ENCODE assay signal across 21 cellular contexts in genomic region chr19:14158276-14159023, GRCh38. TPM values are rescaled to one million over a fixed set of nuclear protein-coding genes. Genes with fewer than 3 reads are reported as not detected.
DNase-seq lines count a peak whose midpoint lies in the region; ATAC-seq, FAIRE-seq and TF ChIP-seq lines count a peak whose summit lies in the region.
"Had no signal": no experiment of that assay in that cellular context is flagged by ENCODE, and none has a peak within 500 bp of the region (broad histone marks: within the 10 kb centered on the region; RNA-seq: fewer than 3 reads in every experiment).

No MANE protein-coding gene starts in this region.

- in situ Hi-C loops in HepG2 (cut with HindIII; ENCODE audit: extremely low pct_ligation_motif_present, low pct_unique_long_range_greater_than_20kb), result no loop called here
- in situ Hi-C loops in K562 (cut with MboI), result no loop called here

- ATAC-seq in HepG2, result no peak
- no peak for ATAC-seq in right lobe of liver
- ATAC-seq in K562, result no peak
- ATAC-seq in heart left ventricle, result no peak
- no peak for ATAC-seq in stimulated activated naive CD8-positive, alpha-beta T cell treated with anti-CD3 and anti-CD28 coated beads, Interleukin-15, Interleukin-2, amounts not matched to agents 100 U/mL and 50 U/mL, for 24 hours
- ATAC-seq: A549, GM23338 had no signal

- H3K9me3 Mint-ChIP-seq in nephron progenitor cell, result no peaks in the 10 kb centered on the region
- H3K9me3 Mint-ChIP-seq: CD4-positive, CD25-positive, alpha-beta regulatory T cell; CD8-positive, alpha-beta memory T cell; GM23338 had no signal

- H3K4me3 Mint-ChIP-seq in nephron progenitor cell, result no peak overlapping the region
- H3K4me3 Mint-ChIP-seq: CD4-positive, CD25-positive, alpha-beta regulatory T cell; CD8-positive, alpha-beta memory T cell; GM23338 had no signal

- H3K9ac ChIP-seq in HepG2 (ENCODE audit: insufficient read depth, low read depth, low read length), result no peak overlapping the region
- H3K9ac ChIP-seq in K562 (ENCODE audit: insufficient read depth in 1 of 2, low read depth in 2 of 2, low read length in 2 of 2), result peak overlapping the region in 1 of 2 experiments; percentile 31; a peak in 1 of 4 replicates

- peaks cover under 1% of the 10 kb centered on the region for H3K4me1 Mint-ChIP-seq in nephron progenitor cell
- H3K4me1 Mint-ChIP-seq: CD4-positive, CD25-positive, alpha-beta regulatory T cell; CD8-positive, alpha-beta memory T cell; GM23338 had no signal

- intact Hi-C loops in HepG2 (cut with micrococcal nuclease; ENCODE audit: unreplicated experiment), result no loop called here
- intact Hi-C loops in right lobe of liver (cut with DNase I), result no loop called here
- intact Hi-C loops in K562 (cut with micrococcal nuclease), result no loop called here
- intact Hi-C loops in heart left ventricle (cut with DNase I), result no loop called here

- H3K79me2 ChIP-seq in HepG2 (ENCODE audit: insufficient read depth, low read length), result no peaks in the 10 kb centered on the region
- H3K79me2 ChIP-seq in K562 (ENCODE audit: control insufficient read depth, insufficient read depth, low read length), result no peaks in the 10 kb centered on the region

- no peak overlapping the region for H2AFZ ChIP-seq in HepG2 (ENCODE audit: low read length)
- H2AFZ ChIP-seq in K562 (ENCODE audit: low read depth, low read length), result no peak overlapping the region
- H2AFZ ChIP-seq: GM23338 had no signal

- H3K27me3 Mint-ChIP-seq in nephron progenitor cell (ENCODE audit: low read depth, poor library complexity), result peaks cover 3% of the 10 kb centered on the region
- H3K27me3 Mint-ChIP-seq: CD4-positive, CD25-positive, alpha-beta regulatory T cell; CD8-positive, alpha-beta memory T cell had no signal

- H3K36me3 Mint-ChIP-seq in nephron progenitor cell (ENCODE audit: low read depth), result peaks cover 32% of the 10 kb centered on the region

- no peaks in the 10 kb centered on the region for H3K9me3 ChIP-seq in HepG2 (ENCODE audit: low read length)
- H3K9me3 ChIP-seq in right lobe of liver, result no peaks in the 10 kb centered on the region
- H3K9me3 ChIP-seq in K562 (replicated peaks; ENCODE audit: control insufficient read depth, insufficient read depth, low read depth, low read length), result no peaks in the 10 kb centered on the region
- H3K9me3 ChIP-seq in heart left ventricle, result no peaks in the 10 kb centered on the region
- H3K9me3 ChIP-seq: A549 had no signal

- CTCF ChIA-PET in HepG2 (lab: Yijun Ruan, JAX; ENCODE audit: low intra/inter-chr PET ratio, low total read pairs) (no interaction called here), K562 (lab: Yijun Ruan, JAX; ENCODE audit: low intra/inter-chr PET ratio) (no interaction called here)

- H3K4me1 ChIP-seq in HepG2 (ENCODE audit: insufficient read depth, low read length), result peaks cover 6% of the 10 kb centered on the region; the same call in 1 of the 2 replicates
- H3K4me1 ChIP-seq in right lobe of liver, result no peaks in the 10 kb centered on the region
- H3K4me1 ChIP-seq in K562 (replicated peaks in 1 of 2; ENCODE audit: control insufficient read depth in 2 of 2, insufficient read depth in 2 of 2, low read length in 2 of 2), result peaks cover 0 to 24% of the 10 kb centered on the region in 2 experiments; a peak in 1 of 5 replicates
- H3K4me1 ChIP-seq in heart left ventricle, result no peaks in the 10 kb centered on the region
- H3K4me1 ChIP-seq: A549 had no signal

- FAIRE-seq in HepG2 (lab: Jason Lieb, UNC), result no peak
- FAIRE-seq in K562 (lab: Jason Lieb, UNC), result no peak
- FAIRE-seq: A549, G401.6, H54 had no signal

- TF ChIP-seq RAD21 in HepG2 (CRISPR knock-in tag; IDR thresholded peaks at IDR 0.05) (no peak), K562 (CRISPR knock-in tag; conservative IDR thresholded peaks at IDR 0.05 in 1 of 2, IDR thresholded peaks at IDR 0.05 in 1 of 2) (no peak)

- H3K27ac Mint-ChIP-seq in nephron progenitor cell, result peak overlapping the region; percentile 72
- H3K27ac Mint-ChIP-seq: CD4-positive, CD25-positive, alpha-beta regulatory T cell; GM23338 had no signal

- H4K20me1 ChIP-seq in HepG2 (ENCODE audit: insufficient read depth, low read length) (no peaks in the 10 kb centered on the region), K562 (replicated peaks; ENCODE audit: control insufficient read depth, insufficient read depth, low read length) (no peaks in the 10 kb centered on the region; the same call in none of the 2 replicates)

- H3K9me1 ChIP-seq in K562 (ENCODE audit: control insufficient read depth, insufficient read depth, low read length), result no peaks in the 10 kb centered on the region

- H3K36me3 ChIP-seq in HepG2 (replicated peaks in 1 of 2; ENCODE audit: control insufficient read depth in 1 of 2, insufficient read depth in 2 of 2, low read length in 2 of 2) (no peaks in the 10 kb centered on the region), right lobe of liver (peaks cover 0 to 5% (median 0%) of the 10 kb centered on the region in 4 donors), K562 (ENCODE audit: control insufficient read depth, insufficient read depth, low read length) (peaks cover 53% of the 10 kb centered on the region; the same call in 2 of the 3 replicates), heart left ventricle (peaks cover 0 to 57% (median 31%) of the 10 kb centered on the region in 9 donors)

- no peak overlapping the region for H3K4me2 ChIP-seq in HepG2 (ENCODE audit: low read depth, low read length)
- no peak overlapping the region for H3K4me2 ChIP-seq in K562 (ENCODE audit: insufficient read depth, low read length)
- H3K4me2 ChIP-seq: A549, GM23338 had no signal

- H3K27ac ChIP-seq in HepG2 (ENCODE audit: extremely low read length, insufficient read depth, low read length), result no peak overlapping the region
- H3K27ac ChIP-seq in right lobe of liver, result no peak overlapping the region
- no peak overlapping the region for H3K27ac ChIP-seq in K562 (ENCODE audit: extremely low read depth, low read depth, low read length)
- no peak overlapping the region for H3K27ac ChIP-seq in heart left ventricle
- H3K27ac ChIP-seq: 22Rv1, A549, HL-60 had no signal

- TF ChIP-seq EP300 in HepG2 (IDR thresholded peaks at IDR 0.05; ENCODE audit: low read depth in 2 of 2, low read length in 2 of 2), result no peak
- TF ChIP-seq EP300 in HepG2 (CRISPR knock-in tag; IDR thresholded peaks at IDR 0.05; ENCODE audit: borderline replicate concordance), result no peak
- no peak for TF ChIP-seq EP300 in K562 (IDR thresholded peaks at IDR 0.05; ENCODE audit: low read length)

- TF ChIP-seq CTCF in HepG2 (CRISPR knock-in tag; IDR thresholded peaks at IDR 0.05) (no peak), right lobe of liver (IDR thresholded peaks at IDR 0.05) (no peak), K562 (IDR thresholded peaks at IDR 0.05 in 2 of 3, conservative IDR thresholded peaks at IDR 0.05 in 1 of 3; ENCODE audit: insufficient read depth in 2 of 3, low read depth in 1 of 3, low read length in 3 of 3) (no peak), nephron progenitor cell (IDR thresholded peaks at IDR 0.05) (no peak), heart left ventricle (IDR thresholded peaks at IDR 0.05) (no peak)

- 80% methylated on average over 1 of the region's 16 CpGs for WGBS in HepG2 (ENCODE audit: low lambda C conversion rate)
- 96% methylated on average over 9 of the region's 16 CpGs for WGBS in right lobe of liver (ENCODE audit: insufficient coverage, low coverage, low lambda C conversion rate, missing lambda C conversion rate)
- WGBS in K562 (ENCODE audit: insufficient coverage, low coverage, missing lambda C conversion rate), result 89% methylated on average over 16 of the region's 16 CpGs
- WGBS in heart left ventricle, 4 donors, result 91 to 95% (median 92%) methylated on average over 8 to 16 of the region's 16 CpGs

- TF ChIP-seq POLR2A in HepG2 (IDR thresholded peaks at IDR 0.05; ENCODE audit: insufficient read depth in 1 of 2, low read depth in 2 of 2, low read length in 2 of 2), result no peak
- TF ChIP-seq POLR2A in right lobe of liver (IDR thresholded peaks at IDR 0.05), result no peak
- TF ChIP-seq POLR2A in K562 (conservative IDR thresholded peaks at IDR 0.05), result no peak
- TF ChIP-seq POLR2A in heart left ventricle (IDR thresholded peaks at IDR 0.05), result no peak

- POLR2A ChIA-PET in HepG2 (lab: Yijun Ruan, JAX), result no interaction called here
- POLR2A ChIA-PET in K562 (lab: Yijun Ruan, JAX), result interaction anchor here (0.5 to 1.9 kb wide), 7 partner anchors 12 to 637 kb away, joined by 3 to 5 read pairs (median 3); no protein-coding TSS in a partner anchor

- BruUV-seq in HepG2 (replicated peaks; lab: Mats Ljungman, UMichigan) (no TSS peak), K562 (replicated peaks; lab: Mats Ljungman, UMichigan) (no TSS peak)

- H3K27me3 ChIP-seq in HepG2 (ENCODE audit: control insufficient read depth in 1 of 2, insufficient read depth in 2 of 2, low read length in 2 of 2) (no peaks in the 10 kb centered on the region; a peak in 1 of 5 replicates), right lobe of liver (no peaks in the 10 kb centered on the region), K562 (ENCODE audit: control insufficient read depth in 2 of 2, insufficient read depth in 2 of 2, low read length in 2 of 2) (no peaks in the 10 kb centered on the region), heart left ventricle (no peaks in the 10 kb centered on the region)

- H3K4me3 ChIP-seq in HepG2 (replicated peaks in 1 of 3; ENCODE audit: insufficient read depth in 1 of 3, low read depth in 2 of 3, low read length in 3 of 3), result no peak overlapping the region
- H3K4me3 ChIP-seq in right lobe of liver, result no peak overlapping the region
- no peak overlapping the region for H3K4me3 ChIP-seq in K562
- no peak overlapping the region for H3K4me3 ChIP-seq in heart left ventricle
- H3K4me3 ChIP-seq: A549, GM23338 had no signal

- no peak for DNase-seq in HepG2 (ENCODE audit: low spot score)
- no peak for DNase-seq in right lobe of liver
- DNase-seq in K562 (ENCODE audit: extremely low read depth in 1 of 4, low spot score in 3 of 4), result no peak
- DNase-seq in nephron progenitor cell, result no peak
- no peak for DNase-seq in DMS153 treated with DMSO at 0.1 percent for 48 hours (lab: John Stamatoyannopoulos, UW; ENCODE audit: unreplicated experiment)
- no peak for DNase-seq in heart left ventricle
- no peak for DNase-seq in stimulated activated naive CD8-positive, alpha-beta T cell treated with anti-CD3 and anti-CD28 coated beads, Interleukin-15, Interleukin-2, amounts not matched to agents 100 U/mL and 50 U/mL, for 24 hours
- DNase-seq in stimulated activated CD4-positive, alpha-beta T cell treated with anti-CD3 and anti-CD28 coated beads, Interleukin-12 subunit alpha, Interleukin-12 subunit beta, amount 100 ng/mL, for 4 hours, result no peak
- DNase-seq: C1 segment of cervical spinal cord; CD4-positive, CD25-positive, alpha-beta regulatory T cell; CD8-positive, alpha-beta memory T cell; COR-L47; DMS 273 treated with DMSO at 0.1 percent for 48 hours; IMR-90; KBM-7 had no signal

RNA-seq across cellular contexts. Expression of gene ASF1B, which starts 22.1 kb away (rescaled TPM):
- total RNA-seq in HepG2 (2016; rRNA removed; fragmentation: Illumina TruSeq; extraction: Trizol) (21.9 and 24.8 TPM in 2 replicates), right lobe of liver (1 to 10 TPM in 2 of 6 experiments, under 1 TPM in 4; 0.24 to 5.3 (median 0.61) TPM), K562 (2014; rRNA removed) (54.8 and 85.6 TPM in 2 replicates), K562 (2014; rRNA removed; fragmentation: Illumina TruSeq; extraction: Trizol) (29.4 and 30.7 TPM in 2 replicates), K562 (2015; rRNA removed; fragmentation: Illumina TruSeq; extraction: Trizol) (38.0 and 39.3 TPM in 2 replicates), K562 (2021) (59.6 and 66.6 TPM in 2 replicates), heart left ventricle (1 to 10 TPM in 4 of 9 donors, under 1 TPM in 5; 0.42 to 7.0 (median 0.91) TPM)
- total RNA-seq in HepG2 (2016; cell fraction: cytosol; rRNA removed; fragmentation: Illumina TruSeq; extraction: Trizol; ENCODE audit: low read depth), result 5.9 and 6.4 TPM in 2 replicates
- 20.5 and 24.8 TPM in 2 replicates for total RNA-seq in HepG2 (2016; cell fraction: insoluble cytoplasmic fraction; rRNA removed; fragmentation: Illumina TruSeq; extraction: Trizol)
- 12.0 and 14.5 TPM in 2 replicates for total RNA-seq in HepG2 (2016; cell fraction: membrane; rRNA removed; fragmentation: Illumina TruSeq; extraction: Trizol)
- 10.3 and 10.5 TPM in 2 replicates for total RNA-seq in HepG2 (2016; cell fraction: nucleus; rRNA removed; fragmentation: Illumina TruSeq; extraction: Trizol)
- polyA plus RNA-seq in HepG2 (2011; rRNA removed) (14.8 and 18.2 TPM in 2 replicates), K562 (2011; rRNA removed) (43.1 and 69.4 TPM in 2 replicates), K562 (2014; fragmentation: Illumina TruSeq; extraction: Trizol) (59.5 and 60.9 TPM in 2 replicates), K562 (2014; fragmentation: Nextera tagmentation; extraction: Ambion mirVana) (1 to 10 TPM; 6.0 to 8.0 TPM), K562 (2014; rRNA removed) (52.7 and 53.3 TPM in 2 replicates), heart left ventricle (1 to 10 TPM in 1 of 2 donors, under 1 TPM in 1; 0.19 to 1.0 TPM)
- 13.8 and 19.3 TPM in 2 replicates for polyA plus RNA-seq in HepG2 (2011; cell fraction: cytosol; rRNA removed)
- 4.3 and 6.8 TPM in 2 replicates for polyA plus RNA-seq in HepG2 (2011; cell fraction: nucleus; rRNA removed)
- 6.4 and 10.7 TPM in 2 replicates for polyA plus RNA-seq in HepG2 (2012)
- polyA plus RNA-seq in HepG2 (2016; cell fraction: cytosol; fragmentation: Illumina TruSeq; extraction: Trizol; ENCODE audit: low read depth), result 4.1 TPM in 2 replicates
- 26.0 and 31.2 TPM in 2 replicates for polyA plus RNA-seq in HepG2 (2016; cell fraction: insoluble cytoplasmic fraction; fragmentation: Illumina TruSeq; extraction: Trizol; ENCODE audit: low read depth)
- polyA plus RNA-seq in HepG2 (2016; cell fraction: membrane; fragmentation: Illumina TruSeq; extraction: Trizol; ENCODE audit: low read depth), result 9.5 and 9.9 TPM in 2 replicates
- 24.7 and 25.7 TPM in 2 replicates for polyA plus RNA-seq in HepG2 (2016; cell fraction: nucleus; fragmentation: Illumina TruSeq; extraction: Trizol; ENCODE audit: insufficient read depth, low read depth)
- 16.4 and 182 TPM in 2 replicates for polyA minus RNA-seq in HepG2 (2011; rRNA and poly(A)+ RNA removed; ENCODE audit: low replicate concordance)
- 8.5 and 13.4 TPM in 2 replicates for polyA minus RNA-seq in HepG2 (2011; cell fraction: cytosol; rRNA and poly(A)+ RNA removed)
- polyA minus RNA-seq in HepG2 (2011; cell fraction: nucleus; rRNA and poly(A)+ RNA removed), result 3.2 and 3.4 TPM in 2 replicates
- total RNA-seq in K562 (2011; cell fraction: chromatin; rRNA removed; ENCODE audit: low replicate concordance), result 7.9 and 16.6 TPM in 2 replicates
- total RNA-seq in K562 (2011; cell fraction: nucleolus; rRNA removed), result 18.7 and 23.9 TPM in 2 replicates
- total RNA-seq in K562 (2011; cell fraction: nucleoplasm; rRNA removed), result 14.1 and 22.4 TPM in 2 replicates
- 75.6 and 117 TPM in 2 replicates for polyA plus RNA-seq in K562 (2011; cell fraction: cytosol; rRNA removed)
- polyA plus RNA-seq in K562 (2011; cell fraction: nucleus; rRNA removed), result 22.8 and 25.8 TPM in 2 replicates
- polyA plus RNA-seq in K562 (2012), result 72.6 and 87.5 TPM in 2 replicates
- 19.4 and 39.5 TPM in 2 replicates for polyA minus RNA-seq in K562 (2011; rRNA and poly(A)+ RNA removed)
- polyA minus RNA-seq in K562 (2011; cell fraction: cytosol; rRNA and poly(A)+ RNA removed), result 43.6 and 47.1 TPM in 2 replicates
- polyA minus RNA-seq in K562 (2011; cell fraction: nucleus; rRNA and poly(A)+ RNA removed), result 11.0 and 13.6 TPM in 2 replicates

RNA-seq across cellular contexts. Expression of gene PRKACA, which starts 40.9 kb away (rescaled TPM):
- total RNA-seq in HepG2 (2016; rRNA removed; fragmentation: Illumina TruSeq; extraction: Trizol) (11.0 and 14.0 TPM in 2 replicates), right lobe of liver (10 to 100 TPM; 54.8 to 87.5 (median 63.1) TPM), K562 (2014; rRNA removed) (8.4 and 12.7 TPM in 2 replicates), K562 (2014; rRNA removed; fragmentation: Illumina TruSeq; extraction: Trizol) (10.6 and 13.0 TPM in 2 replicates), K562 (2015; rRNA removed; fragmentation: Illumina TruSeq; extraction: Trizol) (11.9 and 12.2 TPM in 2 replicates), K562 (2021) (57.8 and 63.1 TPM in 2 replicates), heart left ventricle (100 to 1,000 TPM; 216 to 554 (median 459) TPM)
- total RNA-seq in HepG2 (2016; cell fraction: cytosol; rRNA removed; fragmentation: Illumina TruSeq; extraction: Trizol; ENCODE audit: low read depth), result 20.4 and 21.6 TPM in 2 replicates
- 10.4 and 13.7 TPM in 2 replicates for total RNA-seq in HepG2 (2016; cell fraction: insoluble cytoplasmic fraction; rRNA removed; fragmentation: Illumina TruSeq; extraction: Trizol)
- 56.9 and 57.5 TPM in 2 replicates for total RNA-seq in HepG2 (2016; cell fraction: membrane; rRNA removed; fragmentation: Illumina TruSeq; extraction: Trizol)
- 13.6 and 18.3 TPM in 2 replicates for total RNA-seq in HepG2 (2016; cell fraction: nucleus; rRNA removed; fragmentation: Illumina TruSeq; extraction: Trizol)
- polyA plus RNA-seq in HepG2 (2011; rRNA removed) (18.2 and 22.9 TPM in 2 replicates), K562 (2011; rRNA removed) (19.9 and 22.9 TPM in 2 replicates), K562 (2014; fragmentation: Illumina TruSeq; extraction: Trizol) (50.6 and 59.4 TPM in 2 replicates), K562 (2014; fragmentation: Nextera tagmentation; extraction: Ambion mirVana) (1 to 10 TPM; 1.2 to 1.7 TPM), K562 (2014; rRNA removed) (37.6 and 39.7 TPM in 2 replicates), heart left ventricle (100 to 1,000 TPM; 234 to 327 TPM)
- 19.3 and 19.7 TPM in 2 replicates for polyA plus RNA-seq in HepG2 (2011; cell fraction: cytosol; rRNA removed)
- 23.6 and 27.0 TPM in 2 replicates for polyA plus RNA-seq in HepG2 (2011; cell fraction: nucleus; rRNA removed)
- polyA plus RNA-seq in HepG2 (2012), result 29.4 and 35.6 TPM in 2 replicates
- polyA plus RNA-seq in HepG2 (2016; cell fraction: cytosol; fragmentation: Illumina TruSeq; extraction: Trizol; ENCODE audit: low read depth), result 60.1 and 74.1 TPM in 2 replicates
- polyA plus RNA-seq in HepG2 (2016; cell fraction: insoluble cytoplasmic fraction; fragmentation: Illumina TruSeq; extraction: Trizol; ENCODE audit: low read depth), result 43.2 and 60.0 TPM in 2 replicates
- polyA plus RNA-seq in HepG2 (2016; cell fraction: membrane; fragmentation: Illumina TruSeq; extraction: Trizol; ENCODE audit: low read depth), result 115 and 118 TPM in 2 replicates
- polyA plus RNA-seq in HepG2 (2016; cell fraction: nucleus; fragmentation: Illumina TruSeq; extraction: Trizol; ENCODE audit: insufficient read depth, low read depth), result 46.7 and 48.9 TPM in 2 replicates
- polyA minus RNA-seq in HepG2 (2011; rRNA and poly(A)+ RNA removed; ENCODE audit: low replicate concordance), result 29.2 and 31.4 TPM in 2 replicates
- 9.8 and 16.4 TPM in 2 replicates for polyA minus RNA-seq in HepG2 (2011; cell fraction: cytosol; rRNA and poly(A)+ RNA removed)
- polyA minus RNA-seq in HepG2 (2011; cell fraction: nucleus; rRNA and poly(A)+ RNA removed), result 9.5 and 17.2 TPM in 2 replicates
- total RNA-seq in K562 (2011; cell fraction: chromatin; rRNA removed; ENCODE audit: low replicate concordance), result 26.1 and 58.3 TPM in 2 replicates
- total RNA-seq in K562 (2011; cell fraction: nucleolus; rRNA removed), result 30.5 and 42.7 TPM in 2 replicates
- total RNA-seq in K562 (2011; cell fraction: nucleoplasm; rRNA removed), result 28.7 and 35.1 TPM in 2 replicates
- polyA plus RNA-seq in K562 (2011; cell fraction: cytosol; rRNA removed), result 18.1 and 22.9 TPM in 2 replicates
- polyA plus RNA-seq in K562 (2011; cell fraction: nucleus; rRNA removed), result 9.4 and 10.8 TPM in 2 replicates
- 53.1 and 56.7 TPM in 2 replicates for polyA plus RNA-seq in K562 (2012)
- polyA minus RNA-seq in K562 (2011; rRNA and poly(A)+ RNA removed), result 16.0 and 20.3 TPM in 2 replicates
- polyA minus RNA-seq in K562 (2011; cell fraction: cytosol; rRNA and poly(A)+ RNA removed), result 18.1 and 18.7 TPM in 2 replicates
- polyA minus RNA-seq in K562 (2011; cell fraction: nucleus; rRNA and poly(A)+ RNA removed), result 7.5 and 8.3 TPM in 2 replicates

RNA-seq across cellular contexts. Expression of gene ADGRL1, which starts 47.5 kb away (rescaled TPM):
- total RNA-seq in HepG2 (2016; rRNA removed; fragmentation: Illumina TruSeq; extraction: Trizol) (0.41 and 0.49 TPM in 2 replicates), right lobe of liver (1 to 10 TPM in 3 of 6 experiments, under 1 TPM in 3; 0.46 to 4.6 (median 1.3) TPM), K562 (2014; rRNA removed) (10.9 TPM in 2 replicates), K562 (2014; rRNA removed; fragmentation: Illumina TruSeq; extraction: Trizol) (2.8 and 3.3 TPM in 2 replicates), K562 (2015; rRNA removed; fragmentation: Illumina TruSeq; extraction: Trizol) (6.7 and 7.6 TPM in 2 replicates), K562 (2021) (33.2 and 37.0 TPM in 2 replicates), heart left ventricle (10 to 100 TPM; 10.1 to 29.4 (median 14.4) TPM)
- 0.26 and 0.61 TPM in 2 replicates for total RNA-seq in HepG2 (2016; cell fraction: cytosol; rRNA removed; fragmentation: Illumina TruSeq; extraction: Trizol; ENCODE audit: low read depth)
- 0.37 and 0.69 TPM in 2 replicates for total RNA-seq in HepG2 (2016; cell fraction: insoluble cytoplasmic fraction; rRNA removed; fragmentation: Illumina TruSeq; extraction: Trizol)
- 0.59 and 1.0 TPM in 2 replicates for total RNA-seq in HepG2 (2016; cell fraction: membrane; rRNA removed; fragmentation: Illumina TruSeq; extraction: Trizol)
- 0.50 and 0.56 TPM in 2 replicates for total RNA-seq in HepG2 (2016; cell fraction: nucleus; rRNA removed; fragmentation: Illumina TruSeq; extraction: Trizol)
- polyA plus RNA-seq in HepG2 (2011; rRNA removed) (1.7 and 1.9 TPM in 2 replicates), K562 (2011; rRNA removed) (8.6 and 14.7 TPM in 2 replicates), K562 (2014; fragmentation: Illumina TruSeq; extraction: Trizol) (10.8 and 16.6 TPM in 2 replicates), K562 (2014; fragmentation: Nextera tagmentation; extraction: Ambion mirVana) (under 1 TPM; 0.14 to 0.27 TPM), K562 (2014; rRNA removed) (12.6 and 20.3 TPM in 2 replicates), heart left ventricle (10 to 100 TPM; 11.5 to 12.8 TPM)
- polyA plus RNA-seq in HepG2 (2011; cell fraction: cytosol; rRNA removed), result 0.95 and 1.3 TPM in 2 replicates
- polyA plus RNA-seq in HepG2 (2011; cell fraction: nucleus; rRNA removed), result 7.9 and 10.6 TPM in 2 replicates
- polyA plus RNA-seq in HepG2 (2012), result 1.6 and 3.4 TPM in 2 replicates
- polyA plus RNA-seq in HepG2 (2016; cell fraction: cytosol; fragmentation: Illumina TruSeq; extraction: Trizol; ENCODE audit: low read depth), result 0.20 and 0.24 TPM in 2 replicates
- polyA plus RNA-seq in HepG2 (2016; cell fraction: insoluble cytoplasmic fraction; fragmentation: Illumina TruSeq; extraction: Trizol; ENCODE audit: low read depth), result 1.5 TPM in 2 replicates
- polyA plus RNA-seq in HepG2 (2016; cell fraction: membrane; fragmentation: Illumina TruSeq; extraction: Trizol; ENCODE audit: low read depth), result 0.41 and 0.47 TPM in 2 replicates
- polyA plus RNA-seq in HepG2 (2016; cell fraction: nucleus; fragmentation: Illumina TruSeq; extraction: Trizol; ENCODE audit: insufficient read depth, low read depth), result 1.1 and 1.2 TPM in 2 replicates
- polyA minus RNA-seq in HepG2 (2011; rRNA and poly(A)+ RNA removed; ENCODE audit: low replicate concordance), result 6.1 and 14.3 TPM in 2 replicates
- polyA minus RNA-seq in HepG2 (2011; cell fraction: cytosol; rRNA and poly(A)+ RNA removed), result 0.62 and 0.99 TPM in 2 replicates
- polyA minus RNA-seq in HepG2 (2011; cell fraction: nucleus; rRNA and poly(A)+ RNA removed), result 2.0 and 2.2 TPM in 2 replicates
- total RNA-seq in K562 (2011; cell fraction: chromatin; rRNA removed; ENCODE audit: low replicate concordance), result 52.8 and 150 TPM in 2 replicates
- total RNA-seq in K562 (2011; cell fraction: nucleolus; rRNA removed), result 73.8 and 77.4 TPM in 2 replicates
- 64.1 and 80.0 TPM in 2 replicates for total RNA-seq in K562 (2011; cell fraction: nucleoplasm; rRNA removed)
- 10.0 and 19.9 TPM in 2 replicates for polyA plus RNA-seq in K562 (2011; cell fraction: cytosol; rRNA removed)
- polyA plus RNA-seq in K562 (2011; cell fraction: nucleus; rRNA removed), result 50.7 and 75.0 TPM in 2 replicates
- polyA plus RNA-seq in K562 (2012), result 12.4 and 16.3 TPM in 2 replicates
- 9.3 and 13.3 TPM in 2 replicates for polyA minus RNA-seq in K562 (2011; rRNA and poly(A)+ RNA removed)
- polyA minus RNA-seq in K562 (2011; cell fraction: cytosol; rRNA and poly(A)+ RNA removed), result 31.3 and 46.7 TPM in 2 replicates
- 17.5 and 24.1 TPM in 2 replicates for polyA minus RNA-seq in K562 (2011; cell fraction: nucleus; rRNA and poly(A)+ RNA removed)

Comparison
In these comparisons a context has a peak if more than half of its experiments do, and no peak if none do; other contexts are left out.
1. Of the 241 proteins assayed by ChIP-seq in both HepG2 and K562: peak only in HepG2: none; only in K562: ZFP36; in both: none; in neither: 240.